8 cellular contexts compared by ENCODE assay signal in genomic region chr9:138022121-138022741, GRCh38.
DNase-seq lines count a peak whose midpoint lies in the region; ATAC-seq and TF ChIP-seq lines count a peak whose summit lies in the region.

No MANE protein-coding gene starts in this region.

- H3K27me3 ChIP-seq in mesenchymal stem cell (ENCODE audit: control insufficient read depth in 1 of 2, insufficient read depth in 1 of 2, low read length in 2 of 2): peaks cover 38 to 39% of the 10 kb centered on the region in 2 experiments

- H2BK15ac ChIP-seq in mesenchymal stem cell (ENCODE audit: low read depth, poor library complexity, severe bottlenecking): no peak overlapping the region

- no peaks in the 10 kb centered on the region for H3K9me3 ChIP-seq in mesenchymal stem cell (ENCODE audit: control insufficient read depth, low read length)

- no peak overlapping the region for H2BK12ac ChIP-seq in mesenchymal stem cell (ENCODE audit: low read length in 2 of 2)

- no peak overlapping the region for H4K91ac ChIP-seq in mesenchymal stem cell (ENCODE audit: low read length)

- no peak overlapping the region for H3K4ac ChIP-seq in mesenchymal stem cell (ENCODE audit: low read depth in 1 of 2, low read length in 2 of 2)

- peaks cover 6% of the 10 kb centered on the region for H3K4me1 ChIP-seq in mesenchymal stem cell (ENCODE audit: control insufficient read depth, insufficient read depth, low read depth, low read length)

- H2BK5ac ChIP-seq in mesenchymal stem cell (ENCODE audit: low read depth, low read length, poor library complexity, severe bottlenecking): no peak overlapping the region

- no peak overlapping the region for H3K18ac ChIP-seq in mesenchymal stem cell (ENCODE audit: low read depth in 1 of 2, low read length in 2 of 2)

- H3K4me3 ChIP-seq in epithelial cell of proximal tubule (ENCODE audit: low read depth, low read length): no peak overlapping the region
- H3K4me3 ChIP-seq in mesenchymal stem cell (ENCODE audit: insufficient read depth in 1 of 2, low read depth in 1 of 2, low read length in 2 of 2): no peak overlapping the region

- H3K36me3 ChIP-seq in mesenchymal stem cell (ENCODE audit: control insufficient read depth in 1 of 2, insufficient read depth in 2 of 2, low read depth in 1 of 2, low read length in 2 of 2): no peaks in the 10 kb centered on the region

- no peak overlapping the region for H2BK120ac ChIP-seq in mesenchymal stem cell (ENCODE audit: low read depth, low read length)

- no peaks in the 10 kb centered on the region for H3K79me1 ChIP-seq in mesenchymal stem cell (replicated peaks; ENCODE audit: low read length, poor library complexity, severe bottlenecking)

- H4K8ac ChIP-seq in mesenchymal stem cell (ENCODE audit: low read length): no peak overlapping the region

- H2AFZ ChIP-seq in mesenchymal stem cell (ENCODE audit: low read depth, low read length): no peak overlapping the region

- WGBS in mesenchymal stem cell: 52% methylated on average over 13 of the region's 17 CpGs

- H3K23ac ChIP-seq in mesenchymal stem cell (ENCODE audit: low read length in 2 of 2): no peak overlapping the region

- H3K4me2 ChIP-seq in mesenchymal stem cell (ENCODE audit: low read length, poor library complexity, severe bottlenecking): no peak overlapping the region

- peak; percentile 23 for DNase-seq in activated T-cell treated with anti-CD3 and anti-CD28 coated beads for 48 hours (ENCODE audit: low read depth)
- DNase-seq in activated T-cell treated with anti-CD3 and anti-CD28 coated beads, Interleukin-2, amount 50 U/mL, for 1 hour: no peak
- peak; percentile 55 to 84 for DNase-seq in NCI-H526 (lab: John Stamatoyannopoulos, UW)
- DNase-seq in epithelial cell of proximal tubule (ENCODE audit: low read depth): no peak
- DNase-seq in stimulated activated CD8-positive, alpha-beta memory T cell treated with anti-CD3 and anti-CD28 coated beads, Interleukin-2, amount 100 ng/mL, for 48 hours (ENCODE audit: low read depth in 2 of 2): peak; percentile 8 to 16
- DNase-seq in cerebellum (ENCODE audit: low spot score): no peak
- no peak for DNase-seq in mesenchymal stem cell

- H3K9ac ChIP-seq in mesenchymal stem cell (ENCODE audit: low read length): no peak overlapping the region

- no peak overlapping the region for H2AK5ac ChIP-seq in mesenchymal stem cell (ENCODE audit: low read length, severe bottlenecking)

- no peak overlapping the region for H3K27ac ChIP-seq in mesenchymal stem cell (ENCODE audit: low read length, poor library complexity, severe bottlenecking)

- no peak for ATAC-seq in HG03135 (IDR thresholded peaks at IDR 0.05; ENCODE audit: unreplicated experiment)

- TF ChIP-seq CTCF in epithelial cell of proximal tubule (conservative IDR thresholded peaks at IDR 0.05; ENCODE audit: low read depth, low read length): peak; percentile 31

- no peak overlapping the region for H3K14ac ChIP-seq in mesenchymal stem cell (ENCODE audit: low read length in 2 of 2)

Comparison
In these comparisons a context has a peak if more than half of its experiments do, and no peak if none do; other contexts are left out.
1. DNase-seq: peak in activated T-cell treated with anti-CD3 and anti-CD28 coated beads for 48 hours (single experiment), NCI-H526 (2 of 2) and stimulated activated CD8-positive, alpha-beta memory T cell treated with anti-CD3 and anti-CD28 coated beads, Interleukin-2, amount 100 ng/mL, for 48 hours (2 of 2); none in activated T-cell treated with anti-CD3 and anti-CD28 coated beads, Interleukin-2, amount 50 U/mL, for 1 hour (single experiment), epithelial cell of proximal tubule (single experiment), cerebellum (single experiment) and mesenchymal stem cell (single experiment).